Comparison of ENCODE assay signal across 18 cellular contexts in genomic region chr7:77320161-77320560, GRCh38.
A peak's percentile ranks its signal among the peaks of the same experiment; 100 is the strongest.
DNase-seq lines count a peak whose midpoint lies in the region; TF ChIP-seq lines count a peak whose summit lies in the region.
"Had no signal": no experiment of that assay in that cellular context is flagged by ENCODE, and none has a peak within 500 bp of the region (broad histone marks: within the 10 kb centered on the region; RNA-seq: fewer than 3 reads in every experiment).

No MANE protein-coding gene starts in this region.

- no peak overlapping the region for H3K9ac ChIP-seq in trophoblast cell (ENCODE audit: low read length)

- no peaks in the 10 kb centered on the region for H3K27me3 ChIP-seq in A673 (replicated peaks; ENCODE audit: insufficient read depth, low read depth, low read length, poor library complexity)
- no peaks in the 10 kb centered on the region for H3K27me3 ChIP-seq in trophoblast cell (ENCODE audit: insufficient read depth, low read length)

- no peaks in the 10 kb centered on the region for H3K27me3 Mint-ChIP-seq in brain
- no peaks in the 10 kb centered on the region for H3K27me3 Mint-ChIP-seq in activated T-helper 1 cell treated with anti-CD3 and anti-CD28 coated beads, Interleukin-12 subunit alpha, Interleukin-12 subunit beta, Interleukin-2, Interleukin-4 antibody, amounts not matched to agents 30 ng/mL and 10 ng/mL and 1 ng/mL, durations not matched to agents 14 hours and 24 hours and 36 hours (ENCODE audit: insufficient read depth)
- H3K27me3 Mint-ChIP-seq: B cell; CD4-positive, CD25-positive, alpha-beta regulatory T cell had no signal

- peak overlapping the region in 4 of 5 experiments; percentile 28 to 71 (median 57) for H3K27ac Mint-ChIP-seq in brain
- H3K27ac Mint-ChIP-seq in activated T-helper 1 cell treated with anti-CD3 and anti-CD28 coated beads, Interleukin-12 subunit alpha, Interleukin-12 subunit beta, Interleukin-2, Interleukin-4 antibody, amounts not matched to agents 30 ng/mL and 10 ng/mL and 1 ng/mL, durations not matched to agents 14 hours and 24 hours and 36 hours, result no peak overlapping the region
- H3K27ac Mint-ChIP-seq: H9 had no signal

- H4K12ac ChIP-seq in trophoblast cell (ENCODE audit: low read depth, low read length), result no peak overlapping the region

- no peak for TF ChIP-seq CTCF in A673 (conservative IDR thresholded peaks at IDR 0.05; ENCODE audit: low read depth, low read length)
- no peak for TF ChIP-seq CTCF in brain (conservative IDR thresholded peaks at IDR 0.05)

- no peak overlapping the region for H3K23ac ChIP-seq in trophoblast cell (ENCODE audit: low read length)

- no peaks in the 10 kb centered on the region for H3K79me2 ChIP-seq in trophoblast cell (ENCODE audit: control insufficient read depth, insufficient read depth, low read length, poor library complexity)

- no peaks in the 10 kb centered on the region for H3K9me3 ChIP-seq in A673 (ENCODE audit: low read depth, low read length, poor library complexity, severe bottlenecking)
- H3K9me3 ChIP-seq in trophoblast cell (ENCODE audit: insufficient read depth, low read depth, low read length), result no peaks in the 10 kb centered on the region
- H3K9me3 ChIP-seq: Caco-2 had no signal

- BruUV-seq in A673 (replicated peaks; lab: Mats Ljungman, UMichigan), result no TSS peak

- no peaks in the 10 kb centered on the region for H3K9me3 Mint-ChIP-seq in brain
- no peaks in the 10 kb centered on the region for H3K9me3 Mint-ChIP-seq in activated T-helper 1 cell treated with anti-CD3 and anti-CD28 coated beads, Interleukin-12 subunit alpha, Interleukin-12 subunit beta, Interleukin-2, Interleukin-4 antibody, amounts not matched to agents 30 ng/mL and 10 ng/mL and 1 ng/mL, durations not matched to agents 14 hours and 24 hours and 36 hours
- H3K9me3 Mint-ChIP-seq: H9 had no signal

- no peak overlapping the region for H3K14ac ChIP-seq in trophoblast cell (ENCODE audit: low read length)

- H3K4ac ChIP-seq in trophoblast cell (ENCODE audit: low read depth, low read length), result no peak overlapping the region

- no peaks in the 10 kb centered on the region for H3K36me3 Mint-ChIP-seq in brain
- H3K36me3 Mint-ChIP-seq in activated T-helper 1 cell treated with anti-CD3 and anti-CD28 coated beads, Interleukin-12 subunit alpha, Interleukin-12 subunit beta, Interleukin-2, Interleukin-4 antibody, amounts not matched to agents 30 ng/mL and 10 ng/mL and 1 ng/mL, durations not matched to agents 14 hours and 24 hours and 36 hours (ENCODE audit: low read depth), result peaks cover 15% of the 10 kb centered on the region

- no peak overlapping the region for H4K8ac ChIP-seq in trophoblast cell (ENCODE audit: low read depth, low read length)

- H3K18ac ChIP-seq in trophoblast cell (ENCODE audit: low read length), result no peak overlapping the region

- no peaks in the 10 kb centered on the region for H3K4me1 ChIP-seq in A673 (ENCODE audit: insufficient read depth, low read length, poor library complexity, severe bottlenecking)
- H3K4me1 ChIP-seq in trophoblast cell (ENCODE audit: control insufficient read depth in 1 of 2, insufficient read depth in 2 of 2, low read length in 2 of 2), result no peaks in the 10 kb centered on the region

- H2BK12ac ChIP-seq in trophoblast cell (ENCODE audit: low read length), result no peak overlapping the region

- no peak overlapping the region for H3K4me2 ChIP-seq in trophoblast cell (ENCODE audit: low read length)

- no peak overlapping the region for H2BK5ac ChIP-seq in trophoblast cell (ENCODE audit: low read depth, low read length, poor library complexity)

- no peaks in the 10 kb centered on the region for H3K36me3 ChIP-seq in A673 (ENCODE audit: insufficient read depth, low read length, poor library complexity, severe bottlenecking)
- no peaks in the 10 kb centered on the region for H3K36me3 ChIP-seq in trophoblast cell (ENCODE audit: control insufficient read depth in 1 of 2, insufficient read depth in 2 of 2, low read length in 2 of 2)

- no peaks in the 10 kb centered on the region for H3K79me1 ChIP-seq in trophoblast cell (ENCODE audit: low read length)

- no peak overlapping the region for H3K27ac ChIP-seq in A673 (ENCODE audit: low read depth, low read length, poor library complexity, severe bottlenecking)
- H3K27ac ChIP-seq in trophoblast cell (ENCODE audit: low read depth, low read length), result no peak overlapping the region

- no peak overlapping the region for H2BK120ac ChIP-seq in trophoblast cell (ENCODE audit: insufficient read depth, low read length, poor library complexity)

- no peak overlapping the region for H3K4me3 Mint-ChIP-seq in brain
- no peak overlapping the region for H3K4me3 Mint-ChIP-seq in activated T-helper 1 cell treated with anti-CD3 and anti-CD28 coated beads, Interleukin-12 subunit alpha, Interleukin-12 subunit beta, Interleukin-2, Interleukin-4 antibody, amounts not matched to agents 30 ng/mL and 10 ng/mL and 1 ng/mL, durations not matched to agents 14 hours and 24 hours and 36 hours
- H3K4me3 Mint-ChIP-seq: B cell; CD4-positive, CD25-positive, alpha-beta regulatory T cell; H9 had no signal

- POLR2A ChIA-PET in A673 (lab: Charles Lee; ENCODE audit: low non-redundant PET), result no interaction called here

- no peak overlapping the region for H2AK5ac ChIP-seq in trophoblast cell (ENCODE audit: low read length)

- H3K4me1 Mint-ChIP-seq in brain, result peaks cover 23% of the 10 kb centered on the region
- no peaks in the 10 kb centered on the region for H3K4me1 Mint-ChIP-seq in activated T-helper 1 cell treated with anti-CD3 and anti-CD28 coated beads, Interleukin-12 subunit alpha, Interleukin-12 subunit beta, Interleukin-2, Interleukin-4 antibody, amounts not matched to agents 30 ng/mL and 10 ng/mL and 1 ng/mL, durations not matched to agents 14 hours and 24 hours and 36 hours (ENCODE audit: low read depth)

- WGBS in trophoblast cell (ENCODE audit: extremely low coverage, insufficient coverage, insufficient read length), result no CpG with 5 or more reads among the region's 4 CpGs

- H3K4me3 ChIP-seq in A673 (ENCODE audit: low read depth, low read length, poor library complexity, severe bottlenecking), result no peak overlapping the region
- H3K4me3 ChIP-seq in trophoblast cell (ENCODE audit: low read depth, low read length), result no peak overlapping the region

- no peak overlapping the region for H2AFZ ChIP-seq in trophoblast cell (ENCODE audit: insufficient read depth, low read length, poor library complexity)

- CTCF ChIA-PET in A673 (lab: Charles Lee), result no interaction called here

- H4K91ac ChIP-seq in trophoblast cell (ENCODE audit: low read depth, low read length), result no peak overlapping the region

- DNase-seq in A673 (ENCODE audit: low spot score) (peak; percentile 60), M059J (ENCODE audit: low read depth) (peak; percentile 47), trophoblast cell (peak; percentile 54 to 82), T-helper 9 cell (no peak)
- no peak for DNase-seq in stimulated activated CD4-positive, alpha-beta T cell treated with anti-CD3 and anti-CD28 coated beads, Interleukin-4, amount 100 ng/mL, for 24 hours
- no peak for DNase-seq in activated T-helper 1 cell treated with anti-CD3 and anti-CD28 coated beads, Interleukin-12 subunit alpha, Interleukin-12 subunit beta, Interleukin-2, Interleukin-4 antibody, amounts not matched to agents 30 ng/mL and 10 ng/mL and 1 ng/mL, durations not matched to agents 14 hours and 24 hours and 36 hours (ENCODE audit: low spot score)
- DNase-seq: ACHN; Caco-2; CD4-positive, CD25-positive, alpha-beta regulatory T cell; DMS53; H9; IMR-90; NCI-H1105 treated with DMSO at 0.1 percent for 48 hours; NCI-H1694 treated with DMSO at 0.1 percent for 48 hours; NCI-H2107; NCI-H526 treated with DMSO at 0.1 percent for 48 hours had no signal

- intact Hi-C loops in A673 (cut with micrococcal nuclease; ENCODE audit: unreplicated experiment), result no loop called here
- intact Hi-C loops in activated T-helper 1 cell treated with anti-CD3 and anti-CD28 coated beads, Interleukin-12 subunit alpha, Interleukin-12 subunit beta, Interleukin-2, Interleukin-4 antibody, amounts not matched to agents 30 ng/mL and 10 ng/mL and 1 ng/mL, durations not matched to agents 14 hours and 24 hours and 36 hours (cut with micrococcal nuclease), result no loop called here

Comparison
In these comparisons a context has a peak if more than half of its experiments do, and no peak if none do; other contexts are left out.
1. DNase-seq: peak in A673 (single experiment), M059J (single experiment) and trophoblast cell (2 of 2); none in T-helper 9 cell (single experiment), stimulated activated CD4-positive, alpha-beta T cell treated with anti-CD3 and anti-CD28 coated beads, Interleukin-4, amount 100 ng/mL, for 24 hours (single experiment) and activated T-helper 1 cell treated with anti-CD3 and anti-CD28 coated beads, Interleukin-12 subunit alpha, Interleukin-12 subunit beta, Interleukin-2, Interleukin-4 antibody, amounts not matched to agents 30 ng/mL and 10 ng/mL and 1 ng/mL, durations not matched to agents 14 hours and 24 hours and 36 hours (single experiment).